Comparison of ENCODE assay signal across 30 cellular contexts in the genomic region with DNA sequence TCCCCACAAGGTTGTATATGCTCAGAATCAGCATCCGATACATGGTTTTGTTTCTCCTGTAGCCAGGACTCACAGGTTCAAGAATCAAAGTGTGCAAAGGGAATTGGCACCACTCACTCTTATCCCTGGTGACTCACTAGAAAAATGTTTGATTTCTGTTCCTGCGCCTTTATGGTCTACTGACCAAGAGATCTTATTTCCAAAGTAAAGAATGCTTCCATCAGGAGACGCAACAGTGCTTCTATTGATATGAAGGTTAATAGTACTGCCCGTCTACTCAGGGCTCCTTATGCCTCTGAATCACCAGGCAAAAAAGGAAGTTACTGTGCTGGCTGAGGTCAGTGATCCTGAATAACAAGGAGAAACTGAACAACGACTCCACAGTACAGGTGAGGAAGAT.
A peak's percentile ranks its signal among the peaks of the same experiment; 100 is the strongest.
DNase-seq lines count a peak whose midpoint lies in the region; ATAC-seq and TF ChIP-seq lines count a peak whose summit lies in the region.
"Had no signal": no experiment of that assay in that cellular context is flagged by ENCODE, and none has a peak within 500 bp of the region (broad histone marks: within the 10 kb centered on the region; RNA-seq: fewer than 3 reads in every experiment).

No MANE protein-coding gene starts in this region.

- WGBS in SK-N-SH (ENCODE audit: low lambda C conversion rate) = 53% methylated on average over 5 of the region's 5 CpGs

- DNase-seq in COLO829 (ENCODE audit: low spot score) (peak; percentile 38), NCI-H446 (lab: John Stamatoyannopoulos, UW) (peak; percentile 79 to 93), astrocyte of the hippocampus (ENCODE audit: low read depth, low spot score) (peak; percentile 51), left kidney (ENCODE audit: low read depth, low spot score) (peak; percentile 4), ascending aorta (ENCODE audit: low spot score in 2 of 2) (no peak), SK-N-SH (no peak)
- no peak for DNase-seq in NK-92 treated with Interleukin-12 subunit alpha and Interleukin-12 subunit beta, amount 100 ng/mL, for 24 hours (lab: John Stamatoyannopoulos, UW)
- DNase-seq: activated CD4-positive, CD25-positive, alpha-beta regulatory T cell; activated CD8-positive, alpha-beta memory T cell treated with anti-CD3 and anti-CD28 coated beads, Interleukin-2, amount 10 ng/mL, durations not matched to agents 7 days and 5 days; activated naive CD4-positive, alpha-beta T cell treated with anti-CD3 and anti-CD28 coated beads for 36 hours; activated T-cell treated with anti-CD3 and anti-CD28 coated beads, Interleukin-2, amount 50 U/mL, for 48 hours; adrenal gland; CD4-positive, alpha-beta memory T cell; cortex of kidney; DMS153; effector memory CD8-positive, alpha-beta T cell; GDM1; heart right ventricle; left lung; naive thymus-derived CD4-positive, alpha-beta T cell; NCI-H1105; NCI-H1930; NCI-H2227 treated with DMSO at 0.1 percent for 48 hours; stimulated activated naive CD4-positive, alpha-beta T cell; uterus had no signal

- no peaks in the 10 kb centered on the region for H4K20me1 ChIP-seq in SK-N-SH (ENCODE audit: insufficient read depth)

- TF ChIP-seq CTCF in ascending aorta (IDR thresholded peaks at IDR 0.05) (no peak), SK-N-SH (IDR thresholded peaks at IDR 0.05) (no peak)

- no peaks in the 10 kb centered on the region for H3K4me1 ChIP-seq in ascending aorta
- H3K4me1 ChIP-seq in SK-N-SH (ENCODE audit: control insufficient read depth in 1 of 2, insufficient read depth in 2 of 2, low read depth in 1 of 2, low read length in 1 of 2) = no peaks in the 10 kb centered on the region
- H3K4me1 ChIP-seq: A549, adrenal gland, heart right ventricle, left lung, prostate gland, uterus had no signal

- H3K27me3 ChIP-seq in ascending aorta (no peaks in the 10 kb centered on the region), SK-N-SH (ENCODE audit: insufficient read depth) (no peaks in the 10 kb centered on the region)
- H3K27me3 ChIP-seq: adrenal gland, cardiac muscle cell, heart right ventricle, left lung, uterus had no signal

- POLR2A ChIA-PET in SK-N-SH (lab: Yijun Ruan, JAX) = no interaction called here

- H3K36me3 ChIP-seq in ascending aorta (no peaks in the 10 kb centered on the region), SK-N-SH (replicated peaks in 1 of 2; ENCODE audit: control insufficient read depth in 1 of 2, insufficient read depth in 2 of 2, low read length in 1 of 2) (no peaks in the 10 kb centered on the region)
- H3K36me3 ChIP-seq: adrenal gland, cardiac muscle cell, heart right ventricle, left lung, prostate gland, uterus had no signal

- no peak for TF ChIP-seq EP300 in SK-N-SH (IDR thresholded peaks at IDR 0.05; ENCODE audit: borderline replicate concordance in 1 of 2, low read depth in 1 of 2, low read length in 1 of 2)

- no peaks in the 10 kb centered on the region for H3F3A ChIP-seq in SK-N-SH (replicated peaks; ENCODE audit: insufficient read depth)

- H3K4me3 ChIP-seq in ascending aorta = no peak overlapping the region
- no peak overlapping the region for H3K4me3 ChIP-seq in SK-N-SH (ENCODE audit: low read depth in 2 of 2, low read length in 1 of 2)
- H3K4me3 ChIP-seq: A549, adrenal gland, cardiac muscle cell, heart right ventricle, left lung, prostate gland, uterus had no signal

- H3K27ac ChIP-seq in ascending aorta (no peak overlapping the region), SK-N-SH (ENCODE audit: low read depth in 2 of 2, low read length in 1 of 2) (no peak overlapping the region)
- H3K27ac ChIP-seq: A549, adrenal gland, cardiac muscle cell, heart right ventricle, left lung, prostate gland, uterus had no signal

- H3K9ac ChIP-seq in SK-N-SH = no peak overlapping the region

- no peak overlapping the region for H2AFZ ChIP-seq in SK-N-SH (ENCODE audit: low read depth)

- H3K4me2 ChIP-seq in SK-N-SH = no peak overlapping the region
- H3K4me2 ChIP-seq: A549 had no signal

- TF ChIP-seq RAD21 in SK-N-SH (IDR thresholded peaks at IDR 0.05; ENCODE audit: low read length) = no peak

- intact Hi-C loops in ascending aorta (cut with DNase I) = no loop called here

- ATAC-seq in GM21367 (IDR thresholded peaks at IDR 0.05; ENCODE audit: unreplicated experiment) = no peak
- ATAC-seq: A549; activated CD8-positive, alpha-beta memory T cell treated with anti-CD3 and anti-CD28 coated beads, Interleukin-2, amount 10 ng/mL, durations not matched to agents 7 days and 5 days; effector memory CD8-positive, alpha-beta T cell; heart right ventricle; left lung; naive thymus-derived CD4-positive, alpha-beta T cell; Right ventricle myocardium inferior had no signal

- H3K9me3 ChIP-seq in ascending aorta = no peaks in the 10 kb centered on the region
- H3K9me3 ChIP-seq in SK-N-SH = no peaks in the 10 kb centered on the region
- H3K9me3 ChIP-seq: A549, adrenal gland, prostate gland, uterus had no signal

- CTCF ChIA-PET in SK-N-SH (lab: Yijun Ruan, JAX) = no interaction called here

- no peaks in the 10 kb centered on the region for H3K9me2 ChIP-seq in SK-N-SH

- H3K79me2 ChIP-seq in SK-N-SH (ENCODE audit: insufficient read depth) = no peaks in the 10 kb centered on the region

TF ChIP-seq in SK-N-SH, 30 proteins besides CTCF, POLR2A, EP300 and RAD21:
- TF ChIP-seq JUND (IDR thresholded peaks at IDR 0.05) (no peak), EZH2phosphoT487 (IDR thresholded peaks at IDR 0.05; ENCODE audit: borderline replicate concordance, low read depth) (no peak), SMC3 (IDR thresholded peaks at IDR 0.05; ENCODE audit: low read depth, low read length) (no peak), RCOR1 (IDR thresholded peaks at IDR 0.05; ENCODE audit: low read length) (no peak), MXI1 (IDR thresholded peaks at IDR 0.05; ENCODE audit: low read depth, low read length) (no peak), GABPA (IDR thresholded peaks at IDR 0.05; ENCODE audit: low read depth) (no peak), FOSL2 (IDR thresholded peaks at IDR 0.05; ENCODE audit: borderline replicate concordance, low read depth) (no peak), RXRA (IDR thresholded peaks at IDR 0.05; ENCODE audit: borderline replicate concordance, low read depth) (no peak), POLR2AphosphoS5 (IDR thresholded peaks at IDR 0.05; ENCODE audit: low read depth, low read length) (no peak)
- TF ChIP-seq, protein P1, sequence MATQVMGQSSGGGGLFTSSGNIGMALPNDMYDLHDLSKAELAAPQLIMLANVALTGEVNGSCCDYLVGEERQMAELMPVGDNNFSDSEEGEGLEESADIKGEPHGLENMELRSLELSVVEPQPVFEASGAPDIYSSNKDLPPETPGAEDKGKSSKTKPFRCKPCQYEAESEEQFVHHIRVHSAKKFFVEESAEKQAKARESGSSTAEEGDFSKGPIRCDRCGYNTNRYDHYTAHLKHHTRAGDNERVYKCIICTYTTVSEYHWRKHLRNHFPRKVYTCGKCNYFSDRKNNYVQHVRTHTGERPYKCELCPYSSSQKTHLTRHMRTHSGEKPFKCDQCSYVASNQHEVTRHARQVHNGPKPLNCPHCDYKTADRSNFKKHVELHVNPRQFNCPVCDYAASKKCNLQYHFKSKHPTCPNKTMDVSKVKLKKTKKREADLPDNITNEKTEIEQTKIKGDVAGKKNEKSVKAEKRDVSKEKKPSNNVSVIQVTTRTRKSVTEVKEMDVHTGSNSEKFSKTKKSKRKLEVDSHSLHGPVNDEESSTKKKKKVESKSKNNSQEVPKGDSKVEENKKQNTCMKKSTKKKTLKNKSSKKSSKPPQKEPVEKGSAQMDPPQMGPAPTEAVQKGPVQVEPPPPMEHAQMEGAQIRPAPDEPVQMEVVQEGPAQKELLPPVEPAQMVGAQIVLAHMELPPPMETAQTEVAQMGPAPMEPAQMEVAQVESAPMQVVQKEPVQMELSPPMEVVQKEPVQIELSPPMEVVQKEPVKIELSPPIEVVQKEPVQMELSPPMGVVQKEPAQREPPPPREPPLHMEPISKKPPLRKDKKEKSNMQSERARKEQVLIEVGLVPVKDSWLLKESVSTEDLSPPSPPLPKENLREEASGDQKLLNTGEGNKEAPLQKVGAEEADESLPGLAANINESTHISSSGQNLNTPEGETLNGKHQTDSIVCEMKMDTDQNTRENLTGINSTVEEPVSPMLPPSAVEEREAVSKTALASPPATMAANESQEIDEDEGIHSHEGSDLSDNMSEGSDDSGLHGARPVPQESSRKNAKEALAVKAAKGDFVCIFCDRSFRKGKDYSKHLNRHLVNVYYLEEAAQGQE (IDR thresholded peaks at IDR 0.05; ENCODE audit: low read depth, low read length) = no peak
- TF ChIP-seq, protein P2, sequence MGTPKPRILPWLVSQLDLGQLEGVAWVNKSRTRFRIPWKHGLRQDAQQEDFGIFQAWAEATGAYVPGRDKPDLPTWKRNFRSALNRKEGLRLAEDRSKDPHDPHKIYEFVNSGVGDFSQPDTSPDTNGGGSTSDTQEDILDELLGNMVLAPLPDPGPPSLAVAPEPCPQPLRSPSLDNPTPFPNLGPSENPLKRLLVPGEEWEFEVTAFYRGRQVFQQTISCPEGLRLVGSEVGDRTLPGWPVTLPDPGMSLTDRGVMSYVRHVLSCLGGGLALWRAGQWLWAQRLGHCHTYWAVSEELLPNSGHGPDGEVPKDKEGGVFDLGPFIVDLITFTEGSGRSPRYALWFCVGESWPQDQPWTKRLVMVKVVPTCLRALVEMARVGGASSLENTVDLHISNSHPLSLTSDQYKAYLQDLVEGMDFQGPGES (IDR thresholded peaks at IDR 0.05; ENCODE audit: low read depth, low read length) = no peak
- TF ChIP-seq, protein P3, sequence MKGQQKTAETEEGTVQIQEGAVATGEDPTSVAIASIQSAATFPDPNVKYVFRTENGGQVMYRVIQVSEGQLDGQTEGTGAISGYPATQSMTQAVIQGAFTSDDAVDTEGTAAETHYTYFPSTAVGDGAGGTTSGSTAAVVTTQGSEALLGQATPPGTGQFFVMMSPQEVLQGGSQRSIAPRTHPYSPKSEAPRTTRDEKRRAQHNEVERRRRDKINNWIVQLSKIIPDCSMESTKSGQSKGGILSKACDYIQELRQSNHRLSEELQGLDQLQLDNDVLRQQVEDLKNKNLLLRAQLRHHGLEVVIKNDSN (IDR thresholded peaks at IDR 0.05; ENCODE audit: borderline replicate concordance, low read depth) = no peak

Comparison
In these comparisons a context has a peak if more than half of its experiments do, and no peak if none do; other contexts are left out.
1. DNase-seq: peak in COLO829 (single experiment), NCI-H446 (2 of 2), astrocyte of the hippocampus (single experiment) and left kidney (single experiment); none in ascending aorta (0 of 2), NK-92 treated with Interleukin-12 subunit alpha and Interleukin-12 subunit beta, amount 100 ng/mL, for 24 hours (single experiment) and SK-N-SH (single experiment).